1 cellular context compared by ENCODE assay signal in the genomic region with DNA sequence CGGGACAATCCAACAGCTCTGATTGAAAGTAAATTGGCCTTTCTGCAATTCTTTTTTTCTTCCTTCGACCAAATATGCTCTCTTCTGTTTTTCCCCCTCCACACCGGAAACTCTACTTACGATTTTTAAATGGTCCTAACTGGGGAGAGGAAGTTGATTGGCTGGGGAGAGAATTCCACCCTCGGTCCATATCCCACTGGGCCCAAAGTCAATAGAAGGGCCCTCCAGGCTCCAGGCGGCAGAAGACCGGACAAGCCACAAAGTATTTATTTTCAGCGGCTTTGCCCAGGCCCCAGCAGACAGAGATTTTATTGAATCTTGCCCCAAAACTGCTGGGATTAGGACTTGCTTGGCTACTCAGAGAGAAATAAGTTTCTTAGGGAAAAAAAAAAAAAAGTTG.
TF ChIP-seq lines count a peak whose summit lies in the region.

No MANE protein-coding gene starts in this region.

TF ChIP-seq in HepG2, 621 proteins besides CTCF, POLR2A, EP300 and RAD21 (continued from another document):
- TF ChIP-seq, protein P1, sequence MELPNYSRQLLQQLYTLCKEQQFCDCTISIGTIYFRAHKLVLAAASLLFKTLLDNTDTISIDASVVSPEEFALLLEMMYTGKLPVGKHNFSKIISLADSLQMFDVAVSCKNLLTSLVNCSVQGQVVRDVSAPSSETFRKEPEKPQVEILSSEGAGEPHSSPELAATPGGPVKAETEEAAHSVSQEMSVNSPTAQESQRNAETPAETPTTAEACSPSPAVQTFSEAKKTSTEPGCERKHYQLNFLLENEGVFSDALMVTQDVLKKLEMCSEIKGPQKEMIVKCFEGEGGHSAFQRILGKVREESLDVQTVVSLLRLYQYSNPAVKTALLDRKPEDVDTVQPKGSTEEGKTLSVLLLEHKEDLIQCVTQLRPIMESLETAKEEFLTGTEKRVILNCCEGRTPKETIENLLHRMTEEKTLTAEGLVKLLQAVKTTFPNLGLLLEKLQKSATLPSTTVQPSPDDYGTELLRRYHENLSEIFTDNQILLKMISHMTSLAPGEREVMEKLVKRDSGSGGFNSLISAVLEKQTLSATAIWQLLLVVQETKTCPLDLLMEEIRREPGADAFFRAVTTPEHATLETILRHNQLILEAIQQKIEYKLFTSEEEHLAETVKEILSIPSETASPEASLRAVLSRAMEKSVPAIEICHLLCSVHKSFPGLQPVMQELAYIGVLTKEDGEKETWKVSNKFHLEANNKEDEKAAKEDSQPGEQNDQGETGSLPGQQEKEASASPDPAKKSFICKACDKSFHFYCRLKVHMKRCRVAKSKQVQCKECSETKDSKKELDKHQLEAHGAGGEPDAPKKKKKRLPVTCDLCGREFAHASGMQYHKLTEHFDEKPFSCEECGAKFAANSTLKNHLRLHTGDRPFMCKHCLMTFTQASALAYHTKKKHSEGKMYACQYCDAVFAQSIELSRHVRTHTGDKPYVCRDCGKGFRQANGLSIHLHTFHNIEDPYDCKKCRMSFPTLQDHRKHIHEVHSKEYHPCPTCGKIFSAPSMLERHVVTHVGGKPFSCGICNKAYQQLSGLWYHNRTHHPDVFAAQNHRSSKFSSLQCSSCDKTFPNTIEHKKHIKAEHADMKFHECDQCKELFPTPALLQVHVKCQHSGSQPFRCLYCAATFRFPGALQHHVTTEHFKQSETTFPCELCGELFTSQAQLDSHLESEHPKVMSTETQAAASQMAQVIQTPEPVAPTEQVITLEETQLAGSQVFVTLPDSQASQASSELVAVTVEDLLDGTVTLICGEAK (IDR thresholded peaks at IDR 0.05) = no peak
- TF ChIP-seq, protein P1 (CRISPR knock-in tag; IDR thresholded peaks at IDR 0.05) = no peak
- TF ChIP-seq, protein P2, sequence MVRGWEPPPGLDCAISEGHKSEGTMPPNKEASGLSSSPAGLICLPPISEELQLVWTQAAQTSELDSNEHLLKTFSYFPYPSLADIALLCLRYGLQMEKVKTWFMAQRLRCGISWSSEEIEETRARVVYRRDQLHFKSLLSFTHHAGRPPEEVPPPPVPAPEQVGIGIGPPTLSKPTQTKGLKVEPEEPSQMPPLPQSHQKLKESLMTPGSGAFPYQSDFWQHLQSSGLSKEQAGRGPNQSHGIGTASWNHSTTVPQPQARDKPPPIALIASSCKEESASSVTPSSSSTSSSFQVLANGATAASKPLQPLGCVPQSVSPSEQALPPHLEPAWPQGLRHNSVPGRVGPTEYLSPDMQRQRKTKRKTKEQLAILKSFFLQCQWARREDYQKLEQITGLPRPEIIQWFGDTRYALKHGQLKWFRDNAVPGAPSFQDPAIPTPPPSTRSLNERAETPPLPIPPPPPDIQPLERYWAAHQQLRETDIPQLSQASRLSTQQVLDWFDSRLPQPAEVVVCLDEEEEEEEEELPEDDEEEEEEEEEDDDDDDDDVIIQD (CRISPR knock-in tag; IDR thresholded peaks at IDR 0.05; ENCODE audit: low read depth) = 0 out of 2 replicates have a peak, but pooled peaks have one; percentile 36
- TF ChIP-seq CENPX (CRISPR knock-in tag; IDR thresholded peaks at IDR 0.05) (no peak), TBL1XR1 (IDR thresholded peaks at IDR 0.05; ENCODE audit: borderline replicate concordance, low read length, partially characterized antibody) (no peak), PHF21A (CRISPR knock-in tag; IDR thresholded peaks at IDR 0.05) (0 out of 2 replicates have a peak, but pooled peaks have one; percentile 29), ZNF883 (CRISPR knock-in tag; IDR thresholded peaks at IDR 0.05; ENCODE audit: not compliant biosample characterization) (no peak), ZSCAN25 (CRISPR knock-in tag; IDR thresholded peaks at IDR 0.05) (no peak), SIX1 (CRISPR knock-in tag; IDR thresholded peaks at IDR 0.05; ENCODE audit: borderline replicate concordance) (no peak), ZNF430 (CRISPR knock-in tag; IDR thresholded peaks at IDR 0.05) (no peak), FOXA1 (IDR thresholded peaks at IDR 0.05) (no peak), FOXA1 (CRISPR knock-in tag; IDR thresholded peaks at IDR 0.05) (peak; percentile 50), SAP130 (CRISPR knock-in tag; IDR thresholded peaks at IDR 0.05; ENCODE audit: low read depth) (0 out of 2 replicates have a peak, but pooled peaks have one; percentile 29)
- TF ChIP-seq, protein P3, sequence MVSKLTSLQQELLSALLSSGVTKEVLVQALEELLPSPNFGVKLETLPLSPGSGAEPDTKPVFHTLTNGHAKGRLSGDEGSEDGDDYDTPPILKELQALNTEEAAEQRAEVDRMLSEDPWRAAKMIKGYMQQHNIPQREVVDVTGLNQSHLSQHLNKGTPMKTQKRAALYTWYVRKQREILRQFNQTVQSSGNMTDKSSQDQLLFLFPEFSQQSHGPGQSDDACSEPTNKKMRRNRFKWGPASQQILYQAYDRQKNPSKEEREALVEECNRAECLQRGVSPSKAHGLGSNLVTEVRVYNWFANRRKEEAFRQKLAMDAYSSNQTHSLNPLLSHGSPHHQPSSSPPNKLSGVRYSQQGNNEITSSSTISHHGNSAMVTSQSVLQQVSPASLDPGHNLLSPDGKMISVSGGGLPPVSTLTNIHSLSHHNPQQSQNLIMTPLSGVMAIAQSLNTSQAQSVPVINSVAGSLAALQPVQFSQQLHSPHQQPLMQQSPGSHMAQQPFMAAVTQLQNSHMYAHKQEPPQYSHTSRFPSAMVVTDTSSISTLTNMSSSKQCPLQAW (CRISPR knock-in tag; IDR thresholded peaks at IDR 0.05) = no peak
